9 cellular contexts compared by ENCODE assay signal in the genomic region with DNA sequence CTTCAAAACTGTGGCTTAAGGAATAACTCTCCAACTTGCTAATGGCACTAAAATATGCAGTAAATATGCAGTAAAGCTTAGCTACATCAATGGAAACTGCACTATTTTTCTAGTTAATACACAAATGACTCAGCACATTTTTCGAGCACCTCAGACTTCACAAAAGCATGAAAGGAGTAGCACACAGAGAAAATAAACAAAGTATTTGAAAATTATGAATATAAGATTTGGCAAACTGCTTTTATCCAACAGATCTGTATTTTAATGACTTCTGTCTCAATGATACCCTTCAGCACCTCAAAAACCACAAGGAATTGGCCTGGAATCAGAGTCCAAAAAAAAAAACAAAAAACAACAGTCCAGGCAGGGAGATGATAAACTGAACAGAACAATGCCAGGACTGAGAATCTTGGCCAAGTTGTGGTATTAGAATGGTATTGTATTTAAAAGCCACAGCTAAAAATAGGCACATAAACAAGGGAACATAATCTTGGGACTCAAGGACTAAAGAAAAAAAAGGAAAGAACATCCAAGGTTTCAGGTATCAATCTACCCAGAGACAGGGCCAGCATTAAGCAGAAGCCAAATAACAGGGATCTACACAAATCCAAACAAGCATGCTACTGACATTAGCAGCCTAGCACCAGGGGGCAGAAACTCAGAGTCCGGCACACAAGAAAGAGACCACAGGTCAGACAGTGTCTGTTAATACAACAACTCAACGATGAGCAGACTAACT. TPM values are rescaled to one million over a fixed set of nuclear protein-coding genes. Genes with fewer than 3 reads are reported as not detected.
DNase-seq lines count a peak whose midpoint lies in the region; ATAC-seq and TF ChIP-seq lines count a peak whose summit lies in the region.
"Had no signal": no experiment of that assay in that cellular context is flagged by ENCODE, and none has a peak within 500 bp of the region (broad histone marks: within the 10 kb centered on the region; RNA-seq: fewer than 3 reads in every experiment).

No MANE protein-coding gene starts in this region.

- DNase-seq in BE2C (peak; percentile 11), SW480 (ENCODE audit: low spot score) (peak; percentile 69), fibroblast of lung (ENCODE audit: low read depth in 2 of 2) (peak; percentile 70 to 93), pons (ENCODE audit: low spot score) (peak; percentile 87), NCI-H2081 treated with DMSO at 0.1 percent for 48 hours (lab: John Stamatoyannopoulos, UW) (no peak)

- no peak overlapping the region for H2AFZ ChIP-seq in fibroblast of lung (ENCODE audit: low read length)

- peak overlapping the region; percentile 36 for H3K4me2 ChIP-seq in fibroblast of lung (ENCODE audit: extremely low read depth, insufficient read depth, low read length)

- peak overlapping the region; percentile 37 for H3K27ac ChIP-seq in fibroblast of lung (ENCODE audit: insufficient read depth, low read length)

- H3K4me3 ChIP-seq in BE2C (ENCODE audit: low read depth, low read length) (no peak overlapping the region), fibroblast of lung (replicated peaks in 1 of 4; ENCODE audit: control extremely low read depth in 1 of 4, insufficient read depth in 1 of 4, low read depth in 3 of 4, low read length in 4 of 4) (peak overlapping the region in 1 of 4 experiments; percentile 5)
- H3K4me3 ChIP-seq: lung had no signal

- no peaks in the 10 kb centered on the region for H4K20me1 ChIP-seq in fibroblast of lung (ENCODE audit: control insufficient read depth, extremely low read depth, insufficient read depth, low read length)

- ATAC-seq in GM21723 (IDR thresholded peaks at IDR 0.05; ENCODE audit: unreplicated experiment) (peak; percentile 43), HG03097 (IDR thresholded peaks at IDR 0.05; ENCODE audit: low FRiP score, unreplicated experiment) (no peak), GM21390 (IDR thresholded peaks at IDR 0.05; ENCODE audit: unreplicated experiment) (no peak)

- H3K9me3 ChIP-seq in BE2C, result no peaks in the 10 kb centered on the region
- no peaks in the 10 kb centered on the region for H3K9me3 ChIP-seq in fibroblast of lung (ENCODE audit: control insufficient read depth, insufficient read depth, low read depth, low read length)

- H3K79me2 ChIP-seq in fibroblast of lung (ENCODE audit: control insufficient read depth, insufficient read depth, low read length), result peaks cover 75% of the 10 kb centered on the region

- peak; percentile 27 for TF ChIP-seq CTCF in BE2C (IDR thresholded peaks at IDR 0.05; ENCODE audit: low read depth, low read length)
- TF ChIP-seq CTCF in fibroblast of lung (conservative IDR thresholded peaks at IDR 0.05 in 1 of 2, IDR thresholded peaks at IDR 0.05 in 1 of 2; ENCODE audit: low read depth in 1 of 2, low read length in 2 of 2), result peak; percentile 27 to 55

- peaks cover 16% of the 10 kb centered on the region for H3K36me3 ChIP-seq in BE2C
- peaks cover 3% of the 10 kb centered on the region for H3K36me3 ChIP-seq in fibroblast of lung (ENCODE audit: control insufficient read depth, insufficient read depth, low read length)

- H3K27me3 ChIP-seq in BE2C (no peaks in the 10 kb centered on the region), fibroblast of lung (ENCODE audit: control insufficient read depth, insufficient read depth, low read length) (no peaks in the 10 kb centered on the region)

- no peak overlapping the region for H3K9ac ChIP-seq in fibroblast of lung (ENCODE audit: insufficient read depth, low read length)

- no peaks in the 10 kb centered on the region for H3K4me1 ChIP-seq in BE2C
- peaks cover 10% of the 10 kb centered on the region for H3K4me1 ChIP-seq in fibroblast of lung (ENCODE audit: control insufficient read depth, extremely low read depth, insufficient read depth, low read length)

RNA-seq across cellular contexts. Expression of a gene that starts 21.4 kb away (rescaled TPM):
- 11.5 TPM for polyA plus RNA-seq in BE2C (2012; ENCODE audit: insufficient read depth, insufficient read length, low read depth)
- total RNA-seq in fibroblast of lung, result 44.7 and 48.2 TPM in 2 replicates
- 43.5 and 48.8 TPM in 2 replicates for polyA plus RNA-seq in fibroblast of lung
- polyA plus RNA-seq in fibroblast of lung (2012), result 23.8 and 25.7 TPM in 2 replicates
- polyA minus RNA-seq in fibroblast of lung (ENCODE audit: low replicate concordance), result 75.3 and 82.1 TPM in 2 replicates
